21 cellular contexts compared by ENCODE assay signal in genomic region chr19:3615524-3616135, GRCh38. TPM values are rescaled to one million over a fixed set of nuclear protein-coding genes. Genes with fewer than 3 reads are reported as not detected.
"Had no signal": no experiment of that assay in that cellular context is flagged by ENCODE, and none has a peak within 500 bp of the region (broad histone marks: within the 10 kb centered on the region; RNA-seq: fewer than 3 reads in every experiment).

No MANE protein-coding gene starts in this region.

- H3K4me3 Mint-ChIP-seq: memory B cell; natural killer cell treated with Interleukin-12 subunit alpha and Interleukin-12 subunit beta and Interleukin-15 and Interleukin-18, amount 100 ng/mL, for 72 hours had no signal

- H2AFZ ChIP-seq: hepatocyte had no signal

- H3K4me2 ChIP-seq: hepatocyte had no signal

- H3K4me3 ChIP-seq: colonic mucosa, hepatocyte, left ventricle myocardium inferior, lower lobe of right lung, sigmoid colon, skin epidermis, tibial artery, upper lobe of right lung, vagina had no signal

- ATAC-seq: left cardiac atrium; lower lobe of right lung; natural killer cell treated with Interleukin-12 subunit alpha and Interleukin-12 subunit beta and Interleukin-15 and Interleukin-18, amount 100 ng/mL, for 72 hours; upper lobe of right lung had no signal

- H3K36me3 Mint-ChIP-seq: natural killer cell treated with Interleukin-12 subunit alpha and Interleukin-12 subunit beta and Interleukin-15 and Interleukin-18, amount 100 ng/mL, for 72 hours had no signal

- H3K27ac ChIP-seq: colonic mucosa, hepatocyte, left ventricle myocardium inferior, lower lobe of right lung, neutrophil, sigmoid colon, skin epidermis, tibial artery, upper lobe of right lung, vagina had no signal

- H3K27me3 Mint-ChIP-seq: memory B cell; natural killer cell treated with Interleukin-12 subunit alpha and Interleukin-12 subunit beta and Interleukin-15 and Interleukin-18, amount 100 ng/mL, for 72 hours had no signal

- H3K9me3 Mint-ChIP-seq: memory B cell; natural killer cell treated with Interleukin-12 subunit alpha and Interleukin-12 subunit beta and Interleukin-15 and Interleukin-18, amount 100 ng/mL, for 72 hours had no signal

- FAIRE-seq: endothelial cell of umbilical vein, kidney had no signal

- H3K9me3 ChIP-seq: colonic mucosa, left ventricle myocardium inferior, lower lobe of right lung, neutrophil, sigmoid colon, tibial artery, upper lobe of right lung, vagina had no signal

- H3K27ac Mint-ChIP-seq: memory B cell; natural killer cell treated with Interleukin-12 subunit alpha and Interleukin-12 subunit beta and Interleukin-15 and Interleukin-18, amount 100 ng/mL, for 72 hours had no signal

- H3K4me1 Mint-ChIP-seq: memory B cell had no signal

- H3K36me3 ChIP-seq: colonic mucosa had no signal

- H3K4me1 ChIP-seq: colonic mucosa, upper lobe of right lung had no signal

- H3K27me3 ChIP-seq: colonic mucosa, hepatocyte, neutrophil, sigmoid colon, tibial artery, upper lobe of right lung, vagina had no signal

- DNase-seq: colonic mucosa; dermis blood vessel endothelial cell; foreskin melanocyte; head of caudate nucleus; left cardiac atrium; left ventricle myocardium inferior; lower lobe of right lung; midbrain; sigmoid colon; stimulated activated CD4-positive, alpha-beta T cell treated with anti-CD3 and anti-CD28 coated beads, Interleukin-12 subunit alpha, Interleukin-12 subunit beta, amount 100 ng/mL, for 4 hours; stimulated activated naive CD4-positive, alpha-beta T cell treated with Interleukin-2 at 50 U/mL for 16 hours; tibial artery; upper lobe of right lung had no signal

- H3K79me2 ChIP-seq: hepatocyte had no signal

RNA-seq across cellular contexts. Expression of gene GIPC3, which starts 30.4 kb away (rescaled TPM):
- total RNA-seq: hepatocyte had no signal
